ENCODE assay signal across 1 cellular context in genomic region chr10:61937631-61938284, GRCh38.
TF ChIP-seq lines count a peak whose summit lies in the region.

No MANE protein-coding gene starts in this region.

TF ChIP-seq in IMR-90, 13 proteins besides CTCF, POLR2A, EP300 and RAD21 (continued from another document):
- TF ChIP-seq MAFK (IDR thresholded peaks at IDR 0.05; ENCODE audit: low read depth, low read length) (0 out of 2 replicates have a peak, but pooled peaks have one; percentile 7), USF2 (IDR thresholded peaks at IDR 0.05; ENCODE audit: low read depth, low read length) (no peak), MAZ (IDR thresholded peaks at IDR 0.05; ENCODE audit: borderline replicate concordance, low read depth, low read length) (no peak), FOS (IDR thresholded peaks at IDR 0.05; ENCODE audit: low read depth, low read length) (no peak)
TF ChIP-seq in IMR-90: peak in this region for 2.
